11 cellular contexts compared by ENCODE assay signal in genomic region chr14:68955164-68955921, GRCh38. TPM values are rescaled to one million over a fixed set of nuclear protein-coding genes. Genes with fewer than 3 reads are reported as not detected.
DNase-seq lines count a peak whose midpoint lies in the region; ATAC-seq and TF ChIP-seq lines count a peak whose summit lies in the region.
"Had no signal": no experiment of that assay in that cellular context is flagged by ENCODE, and none has a peak within 500 bp of the region (broad histone marks: within the 10 kb centered on the region; RNA-seq: fewer than 3 reads in every experiment).

No MANE protein-coding gene starts in this region.

- peaks cover 18% of the 10 kb centered on the region for H3K36me3 Mint-ChIP-seq in CD8-positive, alpha-beta T cell
- H3K36me3 Mint-ChIP-seq in T-cell = peaks cover 8% of the 10 kb centered on the region
- H3K36me3 Mint-ChIP-seq in neural progenitor cell = peaks cover 12% of the 10 kb centered on the region
- H3K36me3 Mint-ChIP-seq: memory B cell had no signal

- no peak for TF ChIP-seq EP300 in gastroesophageal sphincter (IDR thresholded peaks at IDR 0.05)

- H3K4me1 ChIP-seq in CD8-positive, alpha-beta T cell (ENCODE audit: insufficient read depth, low read length) = peaks cover 95% of the 10 kb centered on the region
- peaks cover 25 to 100% (median 75%) of the 10 kb centered on the region in 3 donors for H3K4me1 ChIP-seq in gastroesophageal sphincter
- peaks cover 22% of the 10 kb centered on the region for H3K4me1 ChIP-seq in neural progenitor cell

- TF ChIP-seq CTCF in CD8-positive, alpha-beta T cell (IDR thresholded peaks at IDR 0.05) = no peak
- peak in 1 of 4 experiments; percentile 2 for TF ChIP-seq CTCF in gastroesophageal sphincter (IDR thresholded peaks at IDR 0.05)
- TF ChIP-seq CTCF in neural progenitor cell (IDR thresholded peaks at IDR 0.05) = no peak

- peak; percentile 18 for ATAC-seq in CD8-positive, alpha-beta T cell
- ATAC-seq in T-cell (replicated peaks in 1 of 4) (peak in 3 of 4 experiments; percentile 18 to 39 (median 21)), gastroesophageal sphincter (no peak), HG02571 (IDR thresholded peaks at IDR 0.05; ENCODE audit: unreplicated experiment) (no peak)

- H3F3A ChIP-seq in neural progenitor cell (ENCODE audit: low read depth) = peaks cover 10% of the 10 kb centered on the region

- H3K27ac Mint-ChIP-seq in CD8-positive, alpha-beta T cell = peak overlapping the region; percentile 83
- H3K27ac Mint-ChIP-seq in T-cell (peak overlapping the region; percentile 80 to 88), neural progenitor cell (no peak overlapping the region)
- H3K27ac Mint-ChIP-seq: memory B cell had no signal

- H3K9me3 Mint-ChIP-seq in CD8-positive, alpha-beta T cell = no peaks in the 10 kb centered on the region
- H3K9me3 Mint-ChIP-seq in T-cell (no peaks in the 10 kb centered on the region), neural progenitor cell (no peaks in the 10 kb centered on the region)
- H3K9me3 Mint-ChIP-seq: memory B cell had no signal

- no peak overlapping the region for H2AFZ ChIP-seq in neural progenitor cell (replicated peaks)

- H3K27ac ChIP-seq in CD8-positive, alpha-beta T cell (ENCODE audit: low read depth, low read length) = peak overlapping the region; percentile 19
- peak overlapping the region; percentile 56 to 99 (median 94) for H3K27ac ChIP-seq in gastroesophageal sphincter
- H3K27ac ChIP-seq in neural progenitor cell = no peak overlapping the region

- peak overlapping the region; percentile 18 for H3K4me3 ChIP-seq in CD8-positive, alpha-beta T cell (ENCODE audit: low read depth, low read length)
- H3K4me3 ChIP-seq in gastroesophageal sphincter (peak overlapping the region in 1 of 2 donors; percentile 16), neural progenitor cell (no peak overlapping the region)

- no peaks in the 10 kb centered on the region for H3K27me3 ChIP-seq in CD8-positive, alpha-beta T cell (ENCODE audit: insufficient read depth, low read length)
- no peaks in the 10 kb centered on the region for H3K27me3 ChIP-seq in gastroesophageal sphincter
- H3K27me3 ChIP-seq in neural progenitor cell = no peaks in the 10 kb centered on the region

- intact Hi-C loops in CD8-positive, alpha-beta T cell (cut with DNase I, micrococcal nuclease) = no loop called here
- intact Hi-C loops in posterior vena cava (cut with DNase I) = no loop called here

- no peaks in the 10 kb centered on the region for H3K36me3 ChIP-seq in CD8-positive, alpha-beta T cell (ENCODE audit: insufficient read depth, low read length)
- H3K36me3 ChIP-seq in gastroesophageal sphincter (no peaks in the 10 kb centered on the region), neural progenitor cell (no peaks in the 10 kb centered on the region)

- POLR2A ChIA-PET in CD8-positive, alpha-beta T cell (lab: Charles Lee) = interaction anchor here (0.7 to 4.6 kb wide), 6 partner anchors 9 to 160 kb away, joined by 3 to 21 read pairs (median 6); no protein-coding TSS in a partner anchor
- POLR2A ChIA-PET in T-cell (lab: Charles Lee) = interaction anchor here in 1 of 2 donors (1.0 kb wide), 1 partner anchor 15 kb away, joined by 3 read pairs; no protein-coding TSS in a partner anchor

- no peak for DNase-seq in CD8-positive, alpha-beta T cell
- DNase-seq in T-cell = no peak
- peak; percentile 81 for DNase-seq in posterior vena cava (ENCODE audit: low spot score)
- no peak for DNase-seq in neural progenitor cell (ENCODE audit: low spot score)
- DNase-seq in SHP77 (lab: John Stamatoyannopoulos, UW) = no peak
- DNase-seq in NCI-H2029 treated with DMSO at 0.1 percent for 48 hours (lab: John Stamatoyannopoulos, UW) = no peak
- DNase-seq: cortex of kidney, EL had no signal

- peaks cover 99% of the 10 kb centered on the region for H3K79me2 ChIP-seq in neural progenitor cell (ENCODE audit: low read depth)

- no peak for TF ChIP-seq POLR2A in gastroesophageal sphincter (IDR thresholded peaks at IDR 0.05)

- no peak overlapping the region for H3K4me2 ChIP-seq in neural progenitor cell

- peak overlapping the region; percentile 58 for H3K4me3 Mint-ChIP-seq in CD8-positive, alpha-beta T cell
- H3K4me3 Mint-ChIP-seq in T-cell = peak overlapping the region in 2 of 3 donors; percentile 47 to 74
- H3K4me3 Mint-ChIP-seq in neural progenitor cell = no peak overlapping the region
- H3K4me3 Mint-ChIP-seq: memory B cell had no signal

- no peaks in the 10 kb centered on the region for H3K9me3 ChIP-seq in CD8-positive, alpha-beta T cell (ENCODE audit: low read length)
- H3K9me3 ChIP-seq in gastroesophageal sphincter (no peaks in the 10 kb centered on the region), neural progenitor cell (ENCODE audit: low read depth) (no peaks in the 10 kb centered on the region)

- no peaks in the 10 kb centered on the region for H3K27me3 Mint-ChIP-seq in CD8-positive, alpha-beta T cell (ENCODE audit: low read depth)
- H3K27me3 Mint-ChIP-seq in T-cell (no peaks in the 10 kb centered on the region), neural progenitor cell (ENCODE audit: insufficient read depth, low read depth) (peaks cover 2% of the 10 kb centered on the region)

- CTCF ChIA-PET in CD8-positive, alpha-beta T cell (lab: Charles Lee) = interaction anchor here (0.8 to 2.6 kb wide), 7 partner anchors 12 to 80 kb away, joined by 3 to 14 read pairs (median 4); no protein-coding TSS in a partner anchor
- CTCF ChIA-PET in T-cell (lab: Charles Lee) = interaction anchor here (0.5 to 0.6 kb wide), 2 partner anchors 29 to 671 kb away, joined by 3 to 5 read pairs; no protein-coding TSS in a partner anchor

- peaks cover 37% of the 10 kb centered on the region for H4K20me1 ChIP-seq in neural progenitor cell (ENCODE audit: low read depth)

- H3K4me1 Mint-ChIP-seq in CD8-positive, alpha-beta T cell (ENCODE audit: low read depth) = peaks cover 88% of the 10 kb centered on the region
- H3K4me1 Mint-ChIP-seq in T-cell (peaks cover 84 to 94% (median 90%) of the 10 kb centered on the region in 3 donors), neural progenitor cell (peaks cover 24% of the 10 kb centered on the region)
- H3K4me1 Mint-ChIP-seq: memory B cell had no signal

- no peak overlapping the region for H3K9ac ChIP-seq in neural progenitor cell

- WGBS in gastroesophageal sphincter (ENCODE audit: low coverage in 1 of 2), 2 donors = 20 to 28% methylated on average over 2 to 6 of the region's 11 CpGs

RNA-seq across cellular contexts. Expression of gene ACTN1, which starts 23.8 kb away (rescaled TPM):
- total RNA-seq in CD8-positive, alpha-beta T cell = 100 to 1,000 TPM; 153 to 161 TPM
- total RNA-seq in T-cell = 100 to 1,000 TPM in 4 of 5 donors, 10 to 100 TPM in 1; 84.8 to 219 (median 122) TPM
- total RNA-seq in gastroesophageal sphincter = 1,000 to 10,000 TPM in 2 of 4 donors, 100 to 1,000 TPM in 2; 776 to 1,910 (median 969) TPM
- 100 to 1,000 TPM; 665 to 826 TPM for total RNA-seq in posterior vena cava
- total RNA-seq in neural progenitor cell (ENCODE audit: low replicate concordance) = 70.7 and 97.7 TPM in 2 replicates

Comparison
In these comparisons a context has a peak if more than half of its experiments do, and no peak if none do; other contexts are left out.
1. ATAC-seq: peak in CD8-positive, alpha-beta T cell (single experiment) and T-cell (3 of 4); none in gastroesophageal sphincter (single experiment) and HG02571 (single experiment).